Comparison of ENCODE assay signal across 10 cellular contexts in the genomic region with DNA sequence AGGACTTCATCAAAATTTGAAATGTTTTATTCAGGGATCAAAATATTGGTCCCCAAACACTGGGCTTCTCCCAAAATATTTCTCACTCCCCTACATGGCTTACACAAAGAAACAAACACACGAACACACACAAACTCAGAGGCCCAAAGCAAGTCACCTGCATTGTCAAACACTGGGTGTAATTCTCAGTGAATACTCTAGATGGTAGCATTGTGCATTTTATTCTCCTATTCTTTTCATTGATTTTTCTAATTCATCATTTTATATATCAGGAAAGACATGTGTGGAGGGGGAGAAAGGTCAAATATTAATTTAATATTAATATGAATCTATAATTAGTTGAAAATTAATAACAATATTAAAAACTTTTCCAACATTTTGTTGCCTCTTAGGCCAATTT.
A peak's percentile ranks its signal among the peaks of the same experiment; 100 is the strongest.
DNase-seq lines count a peak whose midpoint lies in the region; ATAC-seq and TF ChIP-seq lines count a peak whose summit lies in the region.
"Had no signal": no experiment of that assay in that cellular context is flagged by ENCODE, and none has a peak within 500 bp of the region (broad histone marks: within the 10 kb centered on the region; RNA-seq: fewer than 3 reads in every experiment).

No MANE protein-coding gene starts in this region.

- no peak overlapping the region for H2BK5ac ChIP-seq in mesenchymal stem cell (ENCODE audit: low read depth, low read length, poor library complexity, severe bottlenecking)

- in situ Hi-C loops in KBM-7 (cut with MboI; ENCODE audit: low pct_unique_long_range_greater_than_20kb, low sequenced_read_pairs), result no loop called here

- DNase-seq in NCI-H1105 treated with DMSO at 0.1 percent for 48 hours (lab: John Stamatoyannopoulos, UW) (peak; percentile 22), NCI-H1105 (lab: John Stamatoyannopoulos, UW) (no peak), KBM-7 (peak; percentile 42), breast epithelium (ENCODE audit: low spot score in 2 of 2) (no peak), mesenchymal stem cell (peak; percentile 6), 8988T (no peak)
- DNase-seq in stimulated activated naive CD8-positive, alpha-beta T cell treated with anti-CD3 and anti-CD28 coated beads, Interleukin-15, amount 100 ng/mL, for 72 hours, result no peak

- no peak overlapping the region for H3K23ac ChIP-seq in mesenchymal stem cell (ENCODE audit: low read length in 2 of 2)

- H2BK120ac ChIP-seq in mesenchymal stem cell (ENCODE audit: low read depth, low read length), result no peak overlapping the region

- no peaks in the 10 kb centered on the region for H3K79me1 ChIP-seq in mesenchymal stem cell (replicated peaks; ENCODE audit: low read length, poor library complexity, severe bottlenecking)

- H3K36me3 ChIP-seq in breast epithelium (no peaks in the 10 kb centered on the region), mesenchymal stem cell (ENCODE audit: control insufficient read depth in 1 of 2, insufficient read depth in 2 of 2, low read depth in 1 of 2, low read length in 2 of 2) (no peaks in the 10 kb centered on the region)

- no CpG with 5 or more reads among the region's 1 CpG for WGBS in mesenchymal stem cell

- H3K4me1 Mint-ChIP-seq in stimulated activated naive CD8-positive, alpha-beta T cell treated with anti-CD3 and anti-CD28 coated beads, Interleukin-15, amount 100 ng/mL, for 72 hours, result no peaks in the 10 kb centered on the region
- H3K4me1 Mint-ChIP-seq: CD4-positive, CD25-positive, alpha-beta regulatory T cell had no signal

- H3K4me3 Mint-ChIP-seq in stimulated activated naive CD8-positive, alpha-beta T cell treated with anti-CD3 and anti-CD28 coated beads, Interleukin-15, amount 100 ng/mL, for 72 hours, result no peak overlapping the region
- H3K4me3 Mint-ChIP-seq: CD4-positive, CD25-positive, alpha-beta regulatory T cell; T-helper 1 cell treated with Interleukin-12 subunit alpha and Interleukin-12 subunit beta and Interleukin-4 antibody, amounts not matched to agents 30 μg/mL and 1 μg/mL, for 36 hours had no signal

- no peak overlapping the region for H2AK5ac ChIP-seq in mesenchymal stem cell (ENCODE audit: low read length, severe bottlenecking)

- no peak overlapping the region for H4K8ac ChIP-seq in mesenchymal stem cell (ENCODE audit: low read length)

- H3K4ac ChIP-seq in mesenchymal stem cell (ENCODE audit: low read depth in 1 of 2, low read length in 2 of 2), result no peak overlapping the region

- H3K14ac ChIP-seq in mesenchymal stem cell (ENCODE audit: low read length in 2 of 2), result no peak overlapping the region

- H3K4me2 ChIP-seq in mesenchymal stem cell (ENCODE audit: low read length, poor library complexity, severe bottlenecking), result no peak overlapping the region

- H3K9me3 Mint-ChIP-seq in stimulated activated naive CD8-positive, alpha-beta T cell treated with anti-CD3 and anti-CD28 coated beads, Interleukin-15, amount 100 ng/mL, for 72 hours, result no peaks in the 10 kb centered on the region
- H3K9me3 Mint-ChIP-seq: CD4-positive, CD25-positive, alpha-beta regulatory T cell; T-helper 1 cell treated with Interleukin-12 subunit alpha and Interleukin-12 subunit beta and Interleukin-4 antibody, amounts not matched to agents 30 μg/mL and 1 μg/mL, for 36 hours had no signal

- no peaks in the 10 kb centered on the region for H3K4me1 ChIP-seq in breast epithelium
- H3K4me1 ChIP-seq in mesenchymal stem cell (ENCODE audit: control insufficient read depth, insufficient read depth, low read depth, low read length), result no peaks in the 10 kb centered on the region

- no peak overlapping the region for H2BK12ac ChIP-seq in mesenchymal stem cell (ENCODE audit: low read length in 2 of 2)

- no peak overlapping the region for H3K27ac ChIP-seq in breast epithelium
- no peak overlapping the region for H3K27ac ChIP-seq in mesenchymal stem cell (ENCODE audit: low read length, poor library complexity, severe bottlenecking)

- no peak overlapping the region for H3K4me3 ChIP-seq in breast epithelium
- no peak overlapping the region for H3K4me3 ChIP-seq in mesenchymal stem cell (ENCODE audit: insufficient read depth in 1 of 2, low read depth in 1 of 2, low read length in 2 of 2)

- H3K27me3 ChIP-seq in breast epithelium, result peaks cover 0 to 24% of the 10 kb centered on the region in 2 donors
- peaks cover 0 to 12% of the 10 kb centered on the region in 2 experiments for H3K27me3 ChIP-seq in mesenchymal stem cell (ENCODE audit: control insufficient read depth in 1 of 2, insufficient read depth in 1 of 2, low read length in 2 of 2)

- no peak overlapping the region for H3K18ac ChIP-seq in mesenchymal stem cell (ENCODE audit: low read depth in 1 of 2, low read length in 2 of 2)

- TF ChIP-seq CTCF in breast epithelium (IDR thresholded peaks at IDR 0.05), result peak in 2 of 3 donors; percentile 37 to 39

- H3K27ac Mint-ChIP-seq in stimulated activated naive CD8-positive, alpha-beta T cell treated with anti-CD3 and anti-CD28 coated beads, Interleukin-15, amount 100 ng/mL, for 72 hours, result no peak overlapping the region
- H3K27ac Mint-ChIP-seq: CD4-positive, CD25-positive, alpha-beta regulatory T cell; T-helper 1 cell treated with Interleukin-12 subunit alpha and Interleukin-12 subunit beta and Interleukin-4 antibody, amounts not matched to agents 30 μg/mL and 1 μg/mL, for 36 hours had no signal

- H2AFZ ChIP-seq in mesenchymal stem cell (ENCODE audit: low read depth, low read length), result no peak overlapping the region

- TF ChIP-seq POLR2A in breast epithelium (IDR thresholded peaks at IDR 0.05), result no peak

- no peak overlapping the region for H3K9ac ChIP-seq in mesenchymal stem cell (ENCODE audit: low read length)

- ATAC-seq in GM21576 (IDR thresholded peaks at IDR 0.05; ENCODE audit: unreplicated experiment), result no peak
- ATAC-seq in stimulated activated naive CD8-positive, alpha-beta T cell treated with anti-CD3 and anti-CD28 coated beads, Interleukin-15, amount 100 ng/mL, for 72 hours, result no peak

- H3K9me3 ChIP-seq in breast epithelium (no peaks in the 10 kb centered on the region), mesenchymal stem cell (ENCODE audit: control insufficient read depth, low read length) (no peaks in the 10 kb centered on the region)

- intact Hi-C loops in breast epithelium (cut with DNase I; ENCODE audit: low total_unique reads), result no loop called here

- no peak overlapping the region for H2BK15ac ChIP-seq in mesenchymal stem cell (ENCODE audit: low read depth, poor library complexity, severe bottlenecking)

- no peaks in the 10 kb centered on the region for H3K27me3 Mint-ChIP-seq in stimulated activated naive CD8-positive, alpha-beta T cell treated with anti-CD3 and anti-CD28 coated beads, Interleukin-15, amount 100 ng/mL, for 72 hours
- H3K27me3 Mint-ChIP-seq: CD4-positive, CD25-positive, alpha-beta regulatory T cell had no signal

- no peak overlapping the region for H4K91ac ChIP-seq in mesenchymal stem cell (ENCODE audit: low read length)

Comparison
In these comparisons a context has a peak if more than half of its experiments do, and no peak if none do; other contexts are left out.
1. DNase-seq: peak in NCI-H1105 treated with DMSO at 0.1 percent for 48 hours (single experiment), KBM-7 (single experiment) and mesenchymal stem cell (single experiment); none in NCI-H1105 (single experiment), breast epithelium (0 of 2), 8988T (single experiment) and stimulated activated naive CD8-positive, alpha-beta T cell treated with anti-CD3 and anti-CD28 coated beads, Interleukin-15, amount 100 ng/mL, for 72 hours (0 of 2).